Comparison of ENCODE assay signal across 25 cellular contexts in genomic region chr7:156255635-156256034, GRCh38.
DNase-seq lines count a peak whose midpoint lies in the region; ATAC-seq, FAIRE-seq and TF ChIP-seq lines count a peak whose summit lies in the region.
"Had no signal": no experiment of that assay in that cellular context is flagged by ENCODE, and none has a peak within 500 bp of the region (broad histone marks: within the 10 kb centered on the region; RNA-seq: fewer than 3 reads in every experiment).

No MANE protein-coding gene starts in this region.

- H3K27ac ChIP-seq in right lobe of liver (no peak overlapping the region), HepG2 (ENCODE audit: extremely low read length, insufficient read depth, low read length) (no peak overlapping the region)
- H3K27ac ChIP-seq: BLaER1 had no signal

- no peak for FAIRE-seq in HepG2 (lab: Jason Lieb, UNC)
- FAIRE-seq: A204.1, GM12878, GM12892, GM18507 had no signal

- 39% methylated on average over 5 of the region's 5 CpGs for WGBS in right lobe of liver (ENCODE audit: insufficient coverage, low coverage, low lambda C conversion rate, missing lambda C conversion rate)
- WGBS in HepG2 (ENCODE audit: low lambda C conversion rate), result 5% methylated on average over 5 of the region's 5 CpGs

- H3K9ac ChIP-seq in HepG2 (ENCODE audit: insufficient read depth, low read depth, low read length), result no peak overlapping the region
- H3K9ac ChIP-seq: BLaER1 had no signal

- DNase-seq in right lobe of liver (no peak), HepG2 (ENCODE audit: low spot score) (no peak), kidney glomerular epithelial cell (lab: John Stamatoyannopoulos, UW) (peak; percentile 2), erythroblast (lab: John Stamatoyannopoulos, UW) (no peak), ecto neural progenitor cell (ENCODE audit: low spot score) (no peak)
- DNase-seq: 8988T; ACHN; BE2C; C1 segment of cervical spinal cord; CD4-positive, alpha-beta memory T cell; CD4-positive, CD25-positive, alpha-beta regulatory T cell; CD8-positive, alpha-beta memory T cell; COR-L47; DMS 273 treated with DMSO at 0.1 percent for 48 hours; DMS153; DMS53; DMS79; DND-41; EL; GDM1 had no signal

- no peak for TF ChIP-seq EP300 in HepG2 (IDR thresholded peaks at IDR 0.05; ENCODE audit: low read depth in 2 of 2, low read length in 2 of 2)
- TF ChIP-seq EP300 in HepG2 (CRISPR knock-in tag; IDR thresholded peaks at IDR 0.05; ENCODE audit: borderline replicate concordance), result no peak

- H3K27me3 ChIP-seq in right lobe of liver (no peaks in the 10 kb centered on the region), HepG2 (ENCODE audit: control insufficient read depth in 1 of 2, insufficient read depth in 2 of 2, low read length in 2 of 2) (peaks cover 6 to 51% of the 10 kb centered on the region in 2 experiments)
- H3K27me3 ChIP-seq: BLaER1 had no signal

- no peak for TF ChIP-seq RAD21 in HepG2 (CRISPR knock-in tag; IDR thresholded peaks at IDR 0.05)

- BruUV-seq in HepG2 (replicated peaks; lab: Mats Ljungman, UMichigan), result no TSS peak

- H3K36me3 ChIP-seq in right lobe of liver (no peaks in the 10 kb centered on the region), HepG2 (replicated peaks in 1 of 2; ENCODE audit: control insufficient read depth in 1 of 2, insufficient read depth in 2 of 2, low read length in 2 of 2) (no peaks in the 10 kb centered on the region)
- H3K36me3 ChIP-seq: BE2C, BLaER1 had no signal

- H3K9me3 ChIP-seq in right lobe of liver (no peaks in the 10 kb centered on the region), HepG2 (ENCODE audit: low read length) (no peaks in the 10 kb centered on the region)
- H3K9me3 ChIP-seq: BE2C had no signal

- intact Hi-C loops in right lobe of liver (cut with DNase I), result no loop called here
- intact Hi-C loops in HepG2 (cut with micrococcal nuclease; ENCODE audit: unreplicated experiment), result no loop called here

- no peak overlapping the region for H3K4me3 ChIP-seq in right lobe of liver
- no peak overlapping the region for H3K4me3 ChIP-seq in HepG2 (replicated peaks in 1 of 3; ENCODE audit: insufficient read depth in 1 of 3, low read depth in 2 of 3, low read length in 3 of 3)
- H3K4me3 ChIP-seq: BLaER1, GM12878 had no signal

- POLR2A ChIA-PET in HepG2 (lab: Yijun Ruan, JAX), result no interaction called here

- TF ChIP-seq CTCF in right lobe of liver (IDR thresholded peaks at IDR 0.05) (no peak), HepG2 (CRISPR knock-in tag; IDR thresholded peaks at IDR 0.05) (no peak)

- CTCF ChIA-PET in HepG2 (lab: Yijun Ruan, JAX; ENCODE audit: low intra/inter-chr PET ratio, low total read pairs), result no interaction called here

- in situ Hi-C loops in HepG2 (cut with HindIII; ENCODE audit: extremely low pct_ligation_motif_present, low pct_unique_long_range_greater_than_20kb), result no loop called here

- no peak overlapping the region for H2AFZ ChIP-seq in HepG2 (ENCODE audit: low read length)

- TF ChIP-seq POLR2A in right lobe of liver (IDR thresholded peaks at IDR 0.05), result no peak
- TF ChIP-seq POLR2A in HepG2 (IDR thresholded peaks at IDR 0.05; ENCODE audit: insufficient read depth in 1 of 2, low read depth in 2 of 2, low read length in 2 of 2), result no peak
- no peak for TF ChIP-seq POLR2A in erythroblast (IDR thresholded peaks at IDR 0.05; ENCODE audit: low read length)

- H3K4me2 ChIP-seq in HepG2 (ENCODE audit: low read depth, low read length), result no peak overlapping the region
- H3K4me2 ChIP-seq: BLaER1 had no signal

- no peaks in the 10 kb centered on the region for H4K20me1 ChIP-seq in HepG2 (ENCODE audit: insufficient read depth, low read length)
- H4K20me1 ChIP-seq: BLaER1 had no signal

- no peaks in the 10 kb centered on the region for H3K79me2 ChIP-seq in HepG2 (ENCODE audit: insufficient read depth, low read length)

- ATAC-seq in right lobe of liver (peak; percentile 22 to 62 (median 48)), HepG2 (no peak)
- ATAC-seq: GM12878 had no signal

- peaks cover 0 to 7% (median 0%) of the 10 kb centered on the region in 4 donors for H3K4me1 ChIP-seq in right lobe of liver
- H3K4me1 ChIP-seq in HepG2 (ENCODE audit: insufficient read depth, low read length), result peaks cover 6% of the 10 kb centered on the region
- H3K4me1 ChIP-seq: BE2C, BLaER1 had no signal

TF ChIP-seq in HepG2, 621 proteins besides CTCF, POLR2A, EP300 and RAD21 (continues in another document):
- TF ChIP-seq BCLAF1 (IDR thresholded peaks at IDR 0.05) (no peak), BRCA1 (CRISPR knock-in tag; IDR thresholded peaks at IDR 0.05) (no peak), RFX3 (CRISPR knock-in tag; IDR thresholded peaks at IDR 0.05) (no peak), ZNF737 (CRISPR knock-in tag; IDR thresholded peaks at IDR 0.05; ENCODE audit: borderline replicate concordance) (no peak), RFX1 (IDR thresholded peaks at IDR 0.05) (no peak), KDM5A (IDR thresholded peaks at IDR 0.05; ENCODE audit: borderline replicate concordance, low read length) (no peak), MTERF4 (CRISPR knock-in tag; IDR thresholded peaks at IDR 0.05) (no peak), ZNF780A (CRISPR knock-in tag; IDR thresholded peaks at IDR 0.05) (no peak), YEATS2 (CRISPR knock-in tag; IDR thresholded peaks at IDR 0.05; ENCODE audit: borderline replicate concordance) (no peak)
